ENCODE assay signal across 13 cellular contexts in genomic region chr21:42630626-42631025, GRCh38.
"Had no signal": no experiment of that assay in that cellular context is flagged by ENCODE, and none has a peak within 500 bp of the region (broad histone marks: within the 10 kb centered on the region; RNA-seq: fewer than 3 reads in every experiment).

No MANE protein-coding gene starts in this region.

- DNase-seq: activated CD4-positive, CD25-positive, alpha-beta regulatory T cell treated with anti-CD3 and anti-CD28 coated beads, Interleukin-2, amount 50 U/mL, for 72 hours; central memory CD4-positive, alpha-beta T cell; colonic mucosa; midbrain; naive B cell; T-helper 1 cell; T1000; uterus had no signal

- H3K4me3 ChIP-seq: colonic mucosa, uterus had no signal

- H3K9me3 ChIP-seq: colonic mucosa, uterus had no signal

- H3K9ac ChIP-seq: parathyroid adenoma had no signal

- H3K79me2 ChIP-seq: parathyroid adenoma had no signal

- H3K4me1 ChIP-seq: colonic mucosa, parathyroid adenoma had no signal

- H2AFZ ChIP-seq: parathyroid adenoma had no signal

- FAIRE-seq: islet of Langerhans had no signal

- H3K27ac ChIP-seq: colonic mucosa, parathyroid adenoma, uterus had no signal

- H3K27me3 ChIP-seq: colonic mucosa, uterus had no signal

- ATAC-seq: activated T-helper 17 cell treated with anti-CD3 and anti-CD28 coated beads, Interleukin-2, amount 50 U/mL, for 72 hours; esophagus mucosa; SK-N-SH treated with all-trans-retinoic acid at 6 μM for 48 hours had no signal

- H3K36me3 ChIP-seq: colonic mucosa, uterus had no signal
